Comparison of ENCODE assay signal across 19 cellular contexts in the genomic region with DNA sequence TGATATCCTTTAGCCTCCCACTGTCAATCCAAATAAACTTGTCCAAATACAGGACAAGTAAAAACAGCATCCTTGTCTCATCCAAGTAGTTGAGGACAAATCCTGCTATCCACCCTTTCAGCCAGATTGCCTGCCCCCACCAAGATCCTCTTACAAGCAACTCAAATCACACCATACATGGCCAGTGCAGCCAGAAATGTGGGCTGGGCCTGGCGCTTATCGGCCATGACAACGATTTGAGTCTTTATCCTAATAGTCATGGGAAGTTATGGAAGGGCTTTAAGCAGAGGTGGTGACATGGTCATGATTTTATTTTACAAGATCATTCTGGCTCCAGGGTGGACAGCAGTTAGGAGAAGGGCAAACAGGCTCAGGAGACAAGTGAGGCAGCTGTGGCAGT. TPM values are rescaled to one million over a fixed set of nuclear protein-coding genes. Genes with fewer than 3 reads are reported as not detected.
"Had no signal": no experiment of that assay in that cellular context is flagged by ENCODE, and none has a peak within 500 bp of the region (broad histone marks: within the 10 kb centered on the region; RNA-seq: fewer than 3 reads in every experiment).

No MANE protein-coding gene starts in this region.

- H3K9me3 ChIP-seq: esophagus muscularis mucosa, gastroesophageal sphincter, left lung, upper lobe of right lung, vagina had no signal

- H3K4me1 ChIP-seq: gastroesophageal sphincter, left lung, upper lobe of right lung, vagina had no signal

- H3K4me2 ChIP-seq: smooth muscle cell had no signal

- ATAC-seq: gastroesophageal sphincter; left lung; naive thymus-derived CD8-positive, alpha-beta T cell; upper lobe of right lung had no signal

- DNase-seq: effector CD8-positive, alpha-beta T cell; glutamatergic neuron; immature natural killer cell; left lung; mesenchymal stem cell; midbrain; naive thymus-derived CD8-positive, alpha-beta T cell; posterior cingulate gyrus; stimulated activated CD4-positive, alpha-beta T cell treated with anti-CD3 and anti-CD28 coated beads, Interleukin-2, amount 100 ng/mL, for 48 hours; stimulated activated naive CD4-positive, alpha-beta T cell treated with Interleukin-2 at 50 U/mL for 16 hours; upper lobe of right lung had no signal

- H3K27ac ChIP-seq: coronary artery, epithelial cell of prostate, esophagus muscularis mucosa, gastroesophageal sphincter, left lung, upper lobe of right lung, vagina had no signal

- H3K27me3 ChIP-seq: upper lobe of right lung, vagina had no signal

- H3K36me3 ChIP-seq: esophagus muscularis mucosa, gastroesophageal sphincter, left lung, upper lobe of right lung, vagina had no signal

- H3K4me3 ChIP-seq: coronary artery, esophagus muscularis mucosa, gastroesophageal sphincter, left lung, lung, smooth muscle cell, upper lobe of right lung, vagina had no signal

RNA-seq across cellular contexts. Expression of a gene that starts 6.3 kb away (rescaled TPM):
- polyA plus RNA-seq: keratinocyte, smooth muscle cell had no signal

RNA-seq across cellular contexts. Expression of a gene that starts 10.0 kb away (rescaled TPM):
- polyA plus RNA-seq: immature natural killer cell; keratinocyte; naive thymus-derived CD8-positive, alpha-beta T cell had no signal
